Comparison of ENCODE assay signal across 1 cellular context in genomic region chr10:122911889-122912484, GRCh38.
TF ChIP-seq lines count a peak whose summit lies in the region.

No MANE protein-coding gene starts in this region.

TF ChIP-seq in H1, 55 proteins besides CTCF, POLR2A, EP300 and RAD21:
- TF ChIP-seq TCF12 (IDR thresholded peaks at IDR 0.05; ENCODE audit: low read depth, low read length) (no peak), POU5F1 (IDR thresholded peaks at IDR 0.05; ENCODE audit: low read depth, low read length) (no peak), BACH1 (IDR thresholded peaks at IDR 0.05; ENCODE audit: low read length) (no peak), JUN (IDR thresholded peaks at IDR 0.05; ENCODE audit: low read depth, low read length) (no peak), TEAD4 (IDR thresholded peaks at IDR 0.05; ENCODE audit: low read depth, low read length) (no peak), ZNF274 (IDR thresholded peaks at IDR 0.05; ENCODE audit: borderline replicate concordance, extremely low read depth, low read length) (no peak), TAF7 (optimal IDR thresholded peaks at IDR 0.05; ENCODE audit: borderline replicate concordance, low read depth, low read length) (peak; percentile 97), PHF8 (conservative IDR thresholded peaks at IDR 0.05; ENCODE audit: low read depth, low read length) (no peak), CHD1 (IDR thresholded peaks at IDR 0.05; ENCODE audit: low read depth, low read length) (no peak), GTF2F1 (IDR thresholded peaks at IDR 0.05; ENCODE audit: borderline replicate concordance, low read depth, low read length) (no peak), SRF (IDR thresholded peaks at IDR 0.05; ENCODE audit: low read depth, low read length) (no peak), JUND (IDR thresholded peaks at IDR 0.05; ENCODE audit: low read length) (no peak), SP2 (IDR thresholded peaks at IDR 0.05; ENCODE audit: low read length) (no peak), RFX5 (IDR thresholded peaks at IDR 0.05; ENCODE audit: borderline replicate concordance, low read depth, low read length) (no peak), SIN3A (conservative IDR thresholded peaks at IDR 0.05 in 1 of 2, IDR thresholded peaks at IDR 0.05 in 1 of 2; ENCODE audit: low read depth in 1 of 2, low read length in 2 of 2) (peak; percentile 100), SP4 (IDR thresholded peaks at IDR 0.05; ENCODE audit: low read length) (no peak), FOSL1 (IDR thresholded peaks at IDR 0.05; ENCODE audit: insufficient read depth, low read depth, low read length) (no peak), EZH2 (IDR thresholded peaks at IDR 0.05; ENCODE audit: low read depth, low read length, severe bottlenecking) (no peak), TAF1 (IDR thresholded peaks at IDR 0.05; ENCODE audit: low read depth, low read length) (peak; percentile 26; the same call in 1 of the 2 replicates), CBX5 (IDR thresholded peaks at IDR 0.05; ENCODE audit: low read depth, low read length) (no peak), RXRA (IDR thresholded peaks at IDR 0.05; ENCODE audit: insufficient read depth, low read depth, low read length) (0 out of 2 replicates have a peak, but pooled peaks have one; percentile 37), MAFK (IDR thresholded peaks at IDR 0.05; ENCODE audit: low read depth, low read length) (no peak), MAX (IDR thresholded peaks at IDR 0.05) (peak; percentile 77), GABPA (IDR thresholded peaks at IDR 0.05; ENCODE audit: borderline replicate concordance, insufficient read depth, low read length) (no peak; the same call in 1 of the 2 replicates), EGR1 (IDR thresholded peaks at IDR 0.05; ENCODE audit: borderline replicate concordance, low read depth, low read length) (no peak), HDAC2 (IDR thresholded peaks at IDR 0.05; ENCODE audit: borderline replicate concordance in 1 of 2, low read depth in 2 of 2, low read length in 2 of 2) (peak; percentile 99 to 100), SUZ12 (IDR thresholded peaks at IDR 0.05; ENCODE audit: low read length) (no peak), ATF3 (IDR thresholded peaks at IDR 0.05; ENCODE audit: insufficient read depth, low read depth, low read length) (no peak), SIRT6 (IDR thresholded peaks at IDR 0.05; ENCODE audit: low read length) (no peak), CHD7 (IDR thresholded peaks at IDR 0.05; ENCODE audit: insufficient replicate concordance, low read length) (no peak), BCL11A (IDR thresholded peaks at IDR 0.05; ENCODE audit: low read depth in 2 of 2, low read length in 2 of 2) (no peak), CTBP2 (IDR thresholded peaks at IDR 0.05; ENCODE audit: borderline replicate concordance, insufficient read depth, insufficient read length, low read length) (no peak), E2F6 (IDR thresholded peaks at IDR 0.05) (no peak), ASH2L (IDR thresholded peaks at IDR 0.05; ENCODE audit: low read length) (no peak), POLR2AphosphoS5 (IDR thresholded peaks at IDR 0.05; ENCODE audit: low read depth, low read length) (no peak), ATF2 (IDR thresholded peaks at IDR 0.05; ENCODE audit: low read length) (no peak), NRF1 (IDR thresholded peaks at IDR 0.05; ENCODE audit: low read depth, low read length) (no peak), RNF2 (IDR thresholded peaks at IDR 0.05; ENCODE audit: borderline replicate concordance, low read depth, low read length, missing control alignments, poor library complexity, severe bottlenecking) (no peak), SIX5 (IDR thresholded peaks at IDR 0.05; ENCODE audit: low read depth, low read length) (no peak), CREB1 (IDR thresholded peaks at IDR 0.05) (peak; percentile 56; the same call in 1 of the 2 replicates), KDM4A (IDR thresholded peaks at IDR 0.05; ENCODE audit: low read depth, low read length, severe bottlenecking) (no peak), SAP30 (IDR thresholded peaks at IDR 0.05; ENCODE audit: insufficient read depth, insufficient replicate concordance, low read length) (peak; percentile 100), RBBP5 (IDR thresholded peaks at IDR 0.05; ENCODE audit: borderline replicate concordance, low read depth, low read length) (no peak), TBP (IDR thresholded peaks at IDR 0.05; ENCODE audit: low read depth, low read length) (no peak), NANOG (IDR thresholded peaks at IDR 0.05; ENCODE audit: insufficient read depth, low read depth, low read length, poor library complexity, severe bottlenecking) (no peak), BRCA1 (IDR thresholded peaks at IDR 0.05; ENCODE audit: low read depth, low read length) (no peak), CHD2 (IDR thresholded peaks at IDR 0.05; ENCODE audit: low read length) (no peak), YY1 (IDR thresholded peaks at IDR 0.05; ENCODE audit: low read depth, low read length) (no peak), CEBPB (IDR thresholded peaks at IDR 0.05; ENCODE audit: low read depth, low read length) (no peak), KDM1A (IDR thresholded peaks at IDR 0.05; ENCODE audit: borderline replicate concordance, low read length) (no peak), SP1 (IDR thresholded peaks at IDR 0.05; ENCODE audit: low read depth, low read length) (0 out of 2 replicates have a peak, but pooled peaks have one; percentile 11), CBX8 (IDR thresholded peaks at IDR 0.05; ENCODE audit: borderline replicate concordance, low read depth, low read length) (no peak)
